2 cellular contexts compared by ENCODE assay signal in the genomic region with DNA sequence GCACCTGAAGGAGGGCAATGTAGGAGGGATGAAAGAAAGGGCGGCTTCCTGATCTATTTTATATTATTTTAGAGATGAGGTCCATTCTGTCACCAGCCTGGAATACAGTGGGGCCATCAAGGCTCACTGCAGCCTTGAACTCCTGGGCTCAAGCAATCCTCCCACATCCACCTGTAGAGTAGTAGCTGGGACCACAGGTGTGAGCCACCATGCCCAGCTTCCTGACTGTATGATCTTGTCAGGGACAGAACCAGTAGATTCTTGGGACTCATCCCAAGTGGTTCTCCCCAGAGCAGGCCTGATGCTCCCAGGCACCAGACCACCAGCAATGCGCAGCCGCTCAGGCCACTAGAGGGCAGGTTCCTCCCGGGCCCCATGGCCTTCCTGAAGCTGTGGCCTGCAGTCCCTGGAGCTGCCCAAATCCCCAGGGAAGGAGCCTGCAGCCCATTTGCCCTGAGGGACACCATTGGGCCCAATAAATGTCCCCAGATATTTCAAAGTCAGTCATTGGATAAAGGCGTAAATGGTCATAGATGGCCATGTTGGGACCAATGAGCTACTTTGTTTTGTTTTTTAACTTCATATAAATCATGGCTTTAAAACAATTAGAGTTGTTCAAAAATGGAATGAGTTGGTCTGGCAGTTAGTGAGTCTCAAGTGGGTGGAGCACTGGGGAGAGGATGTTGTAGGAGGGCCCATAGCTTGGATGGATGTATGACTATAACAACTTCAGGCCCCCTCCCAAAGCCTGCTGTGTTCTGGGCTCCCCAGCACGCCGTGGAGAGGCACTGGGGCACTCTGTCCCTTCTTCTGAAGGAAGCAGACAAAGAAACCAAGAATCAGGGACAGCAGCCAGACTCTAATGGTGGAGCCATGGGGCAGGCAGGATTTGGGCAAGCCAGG.
A peak's percentile ranks its signal among the peaks of the same experiment; 100 is the strongest.
TF ChIP-seq lines count a peak whose summit lies in the region.

No MANE protein-coding gene starts in this region.

TF ChIP-seq in PFSK-1, 5 proteins besides CTCF, POLR2A, EP300 and RAD21 (continued from another document):
- TF ChIP-seq, protein P1, sequence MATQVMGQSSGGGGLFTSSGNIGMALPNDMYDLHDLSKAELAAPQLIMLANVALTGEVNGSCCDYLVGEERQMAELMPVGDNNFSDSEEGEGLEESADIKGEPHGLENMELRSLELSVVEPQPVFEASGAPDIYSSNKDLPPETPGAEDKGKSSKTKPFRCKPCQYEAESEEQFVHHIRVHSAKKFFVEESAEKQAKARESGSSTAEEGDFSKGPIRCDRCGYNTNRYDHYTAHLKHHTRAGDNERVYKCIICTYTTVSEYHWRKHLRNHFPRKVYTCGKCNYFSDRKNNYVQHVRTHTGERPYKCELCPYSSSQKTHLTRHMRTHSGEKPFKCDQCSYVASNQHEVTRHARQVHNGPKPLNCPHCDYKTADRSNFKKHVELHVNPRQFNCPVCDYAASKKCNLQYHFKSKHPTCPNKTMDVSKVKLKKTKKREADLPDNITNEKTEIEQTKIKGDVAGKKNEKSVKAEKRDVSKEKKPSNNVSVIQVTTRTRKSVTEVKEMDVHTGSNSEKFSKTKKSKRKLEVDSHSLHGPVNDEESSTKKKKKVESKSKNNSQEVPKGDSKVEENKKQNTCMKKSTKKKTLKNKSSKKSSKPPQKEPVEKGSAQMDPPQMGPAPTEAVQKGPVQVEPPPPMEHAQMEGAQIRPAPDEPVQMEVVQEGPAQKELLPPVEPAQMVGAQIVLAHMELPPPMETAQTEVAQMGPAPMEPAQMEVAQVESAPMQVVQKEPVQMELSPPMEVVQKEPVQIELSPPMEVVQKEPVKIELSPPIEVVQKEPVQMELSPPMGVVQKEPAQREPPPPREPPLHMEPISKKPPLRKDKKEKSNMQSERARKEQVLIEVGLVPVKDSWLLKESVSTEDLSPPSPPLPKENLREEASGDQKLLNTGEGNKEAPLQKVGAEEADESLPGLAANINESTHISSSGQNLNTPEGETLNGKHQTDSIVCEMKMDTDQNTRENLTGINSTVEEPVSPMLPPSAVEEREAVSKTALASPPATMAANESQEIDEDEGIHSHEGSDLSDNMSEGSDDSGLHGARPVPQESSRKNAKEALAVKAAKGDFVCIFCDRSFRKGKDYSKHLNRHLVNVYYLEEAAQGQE (IDR thresholded peaks at IDR 0.05; ENCODE audit: insufficient read depth in 1 of 2, low read depth in 2 of 2, low read length in 2 of 2) = no peak
- no peak for TF ChIP-seq TAF1 (IDR thresholded peaks at IDR 0.05; ENCODE audit: borderline replicate concordance, insufficient read depth, low read length)
- no peak for TF ChIP-seq POLR2AphosphoS5 (IDR thresholded peaks at IDR 0.05; ENCODE audit: low read depth, low read length)

TF ChIP-seq in K562, 482 proteins besides CTCF, POLR2A, EP300 and RAD21 (continued from another document and continues in another):
- TF ChIP-seq, protein P2, sequence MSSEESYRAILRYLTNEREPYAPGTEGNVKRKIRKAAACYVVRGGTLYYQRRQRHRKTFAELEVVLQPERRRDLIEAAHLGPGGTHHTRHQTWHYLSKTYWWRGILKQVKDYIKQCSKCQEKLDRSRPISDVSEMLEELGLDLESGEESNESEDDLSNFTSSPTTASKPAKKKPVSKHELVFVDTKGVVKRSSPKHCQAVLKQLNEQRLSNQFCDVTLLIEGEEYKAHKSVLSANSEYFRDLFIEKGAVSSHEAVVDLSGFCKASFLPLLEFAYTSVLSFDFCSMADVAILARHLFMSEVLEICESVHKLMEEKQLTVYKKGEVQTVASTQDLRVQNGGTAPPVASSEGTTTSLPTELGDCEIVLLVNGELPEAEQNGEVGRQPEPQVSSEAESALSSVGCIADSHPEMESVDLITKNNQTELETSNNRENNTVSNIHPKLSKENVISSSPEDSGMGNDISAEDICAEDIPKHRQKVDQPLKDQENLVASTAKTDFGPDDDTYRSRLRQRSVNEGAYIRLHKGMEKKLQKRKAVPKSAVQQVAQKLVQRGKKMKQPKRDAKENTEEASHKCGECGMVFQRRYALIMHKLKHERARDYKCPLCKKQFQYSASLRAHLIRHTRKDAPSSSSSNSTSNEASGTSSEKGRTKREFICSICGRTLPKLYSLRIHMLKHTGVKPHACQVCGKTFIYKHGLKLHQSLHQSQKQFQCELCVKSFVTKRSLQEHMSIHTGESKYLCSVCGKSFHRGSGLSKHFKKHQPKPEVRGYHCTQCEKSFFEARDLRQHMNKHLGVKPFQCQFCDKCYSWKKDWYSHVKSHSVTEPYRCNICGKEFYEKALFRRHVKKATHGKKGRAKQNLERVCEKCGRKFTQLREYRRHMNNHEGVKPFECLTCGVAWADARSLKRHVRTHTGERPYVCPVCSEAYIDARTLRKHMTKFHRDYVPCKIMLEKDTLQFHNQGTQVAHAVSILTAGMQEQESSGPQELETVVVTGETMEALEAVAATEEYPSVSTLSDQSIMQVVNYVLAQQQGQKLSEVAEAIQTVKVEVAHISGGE (CRISPR knock-in tag; IDR thresholded peaks at IDR 0.05) = 0 out of 6 replicates have a peak, but pooled peaks of 1 of the 3 experiments have one; percentile 24
- TF ChIP-seq, protein P3, sequence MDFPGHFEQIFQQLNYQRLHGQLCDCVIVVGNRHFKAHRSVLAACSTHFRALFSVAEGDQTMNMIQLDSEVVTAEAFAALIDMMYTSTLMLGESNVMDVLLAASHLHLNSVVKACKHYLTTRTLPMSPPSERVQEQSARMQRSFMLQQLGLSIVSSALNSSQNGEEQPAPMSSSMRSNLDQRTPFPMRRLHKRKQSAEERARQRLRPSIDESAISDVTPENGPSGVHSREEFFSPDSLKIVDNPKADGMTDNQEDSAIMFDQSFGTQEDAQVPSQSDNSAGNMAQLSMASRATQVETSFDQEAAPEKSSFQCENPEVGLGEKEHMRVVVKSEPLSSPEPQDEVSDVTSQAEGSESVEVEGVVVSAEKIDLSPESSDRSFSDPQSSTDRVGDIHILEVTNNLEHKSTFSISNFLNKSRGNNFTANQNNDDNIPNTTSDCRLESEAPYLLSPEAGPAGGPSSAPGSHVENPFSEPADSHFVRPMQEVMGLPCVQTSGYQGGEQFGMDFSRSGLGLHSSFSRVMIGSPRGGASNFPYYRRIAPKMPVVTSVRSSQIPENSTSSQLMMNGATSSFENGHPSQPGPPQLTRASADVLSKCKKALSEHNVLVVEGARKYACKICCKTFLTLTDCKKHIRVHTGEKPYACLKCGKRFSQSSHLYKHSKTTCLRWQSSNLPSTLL (IDR thresholded peaks at IDR 0.05) = no peak
- TF ChIP-seq SMARCC2 (IDR thresholded peaks at IDR 0.05; ENCODE audit: low read depth) (no peak), YY1 (IDR thresholded peaks at IDR 0.05; ENCODE audit: borderline replicate concordance in 1 of 3, control insufficient read depth in 1 of 3, extremely low read depth in 1 of 3, insufficient read depth in 3 of 3, insufficient read length in 1 of 3, insufficient replicate concordance in 2 of 3, low read depth in 1 of 3, low read length in 2 of 3) (peak in 1 of 3 experiments; percentile 17), CTBP1 (IDR thresholded peaks at IDR 0.05; ENCODE audit: borderline replicate concordance) (peak; percentile 55; the same call in 1 of the 2 replicates), JUND (IDR thresholded peaks at IDR 0.05; ENCODE audit: borderline replicate concordance, low read depth, low read length) (0 out of 2 replicates have a peak, but pooled peaks have one; percentile 12), JUND (tag; IDR thresholded peaks at IDR 0.05; ENCODE audit: borderline replicate concordance, low read depth, low read length) (no peak), SRSF3 (IDR thresholded peaks at IDR 0.05; ENCODE audit: insufficient read depth, low read length) (no peak), NRF1 (conservative IDR thresholded peaks at IDR 0.05 in 1 of 2, IDR thresholded peaks at IDR 0.05 in 1 of 2) (peak in 1 of 2 experiments; percentile 45; a peak in 2 of 4 replicates), STAG1 (CRISPR knock-in tag; IDR thresholded peaks at IDR 0.05; ENCODE audit: borderline replicate concordance) (peak; percentile 61; the same call in 1 of the 2 replicates)
- TF ChIP-seq, protein P4, sequence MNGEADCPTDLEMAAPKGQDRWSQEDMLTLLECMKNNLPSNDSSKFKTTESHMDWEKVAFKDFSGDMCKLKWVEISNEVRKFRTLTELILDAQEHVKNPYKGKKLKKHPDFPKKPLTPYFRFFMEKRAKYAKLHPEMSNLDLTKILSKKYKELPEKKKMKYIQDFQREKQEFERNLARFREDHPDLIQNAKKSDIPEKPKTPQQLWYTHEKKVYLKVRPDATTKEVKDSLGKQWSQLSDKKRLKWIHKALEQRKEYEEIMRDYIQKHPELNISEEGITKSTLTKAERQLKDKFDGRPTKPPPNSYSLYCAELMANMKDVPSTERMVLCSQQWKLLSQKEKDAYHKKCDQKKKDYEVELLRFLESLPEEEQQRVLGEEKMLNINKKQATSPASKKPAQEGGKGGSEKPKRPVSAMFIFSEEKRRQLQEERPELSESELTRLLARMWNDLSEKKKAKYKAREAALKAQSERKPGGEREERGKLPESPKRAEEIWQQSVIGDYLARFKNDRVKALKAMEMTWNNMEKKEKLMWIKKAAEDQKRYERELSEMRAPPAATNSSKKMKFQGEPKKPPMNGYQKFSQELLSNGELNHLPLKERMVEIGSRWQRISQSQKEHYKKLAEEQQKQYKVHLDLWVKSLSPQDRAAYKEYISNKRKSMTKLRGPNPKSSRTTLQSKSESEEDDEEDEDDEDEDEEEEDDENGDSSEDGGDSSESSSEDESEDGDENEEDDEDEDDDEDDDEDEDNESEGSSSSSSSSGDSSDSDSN (IDR thresholded peaks at IDR 0.05; ENCODE audit: borderline replicate concordance in 1 of 2, low read depth in 2 of 2, low read length in 2 of 2) = 0 out of 4 replicates have a peak, but pooled peaks of 1 of the 2 experiments have one; percentile 26
- TF ChIP-seq, protein P5, sequence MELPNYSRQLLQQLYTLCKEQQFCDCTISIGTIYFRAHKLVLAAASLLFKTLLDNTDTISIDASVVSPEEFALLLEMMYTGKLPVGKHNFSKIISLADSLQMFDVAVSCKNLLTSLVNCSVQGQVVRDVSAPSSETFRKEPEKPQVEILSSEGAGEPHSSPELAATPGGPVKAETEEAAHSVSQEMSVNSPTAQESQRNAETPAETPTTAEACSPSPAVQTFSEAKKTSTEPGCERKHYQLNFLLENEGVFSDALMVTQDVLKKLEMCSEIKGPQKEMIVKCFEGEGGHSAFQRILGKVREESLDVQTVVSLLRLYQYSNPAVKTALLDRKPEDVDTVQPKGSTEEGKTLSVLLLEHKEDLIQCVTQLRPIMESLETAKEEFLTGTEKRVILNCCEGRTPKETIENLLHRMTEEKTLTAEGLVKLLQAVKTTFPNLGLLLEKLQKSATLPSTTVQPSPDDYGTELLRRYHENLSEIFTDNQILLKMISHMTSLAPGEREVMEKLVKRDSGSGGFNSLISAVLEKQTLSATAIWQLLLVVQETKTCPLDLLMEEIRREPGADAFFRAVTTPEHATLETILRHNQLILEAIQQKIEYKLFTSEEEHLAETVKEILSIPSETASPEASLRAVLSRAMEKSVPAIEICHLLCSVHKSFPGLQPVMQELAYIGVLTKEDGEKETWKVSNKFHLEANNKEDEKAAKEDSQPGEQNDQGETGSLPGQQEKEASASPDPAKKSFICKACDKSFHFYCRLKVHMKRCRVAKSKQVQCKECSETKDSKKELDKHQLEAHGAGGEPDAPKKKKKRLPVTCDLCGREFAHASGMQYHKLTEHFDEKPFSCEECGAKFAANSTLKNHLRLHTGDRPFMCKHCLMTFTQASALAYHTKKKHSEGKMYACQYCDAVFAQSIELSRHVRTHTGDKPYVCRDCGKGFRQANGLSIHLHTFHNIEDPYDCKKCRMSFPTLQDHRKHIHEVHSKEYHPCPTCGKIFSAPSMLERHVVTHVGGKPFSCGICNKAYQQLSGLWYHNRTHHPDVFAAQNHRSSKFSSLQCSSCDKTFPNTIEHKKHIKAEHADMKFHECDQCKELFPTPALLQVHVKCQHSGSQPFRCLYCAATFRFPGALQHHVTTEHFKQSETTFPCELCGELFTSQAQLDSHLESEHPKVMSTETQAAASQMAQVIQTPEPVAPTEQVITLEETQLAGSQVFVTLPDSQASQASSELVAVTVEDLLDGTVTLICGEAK (IDR thresholded peaks at IDR 0.05) = no peak
- TF ChIP-seq, protein P5 (CRISPR knock-in tag; IDR thresholded peaks at IDR 0.05) = peak; percentile 34; the same call in 1 of the 2 replicates
- TF ChIP-seq, protein P6, sequence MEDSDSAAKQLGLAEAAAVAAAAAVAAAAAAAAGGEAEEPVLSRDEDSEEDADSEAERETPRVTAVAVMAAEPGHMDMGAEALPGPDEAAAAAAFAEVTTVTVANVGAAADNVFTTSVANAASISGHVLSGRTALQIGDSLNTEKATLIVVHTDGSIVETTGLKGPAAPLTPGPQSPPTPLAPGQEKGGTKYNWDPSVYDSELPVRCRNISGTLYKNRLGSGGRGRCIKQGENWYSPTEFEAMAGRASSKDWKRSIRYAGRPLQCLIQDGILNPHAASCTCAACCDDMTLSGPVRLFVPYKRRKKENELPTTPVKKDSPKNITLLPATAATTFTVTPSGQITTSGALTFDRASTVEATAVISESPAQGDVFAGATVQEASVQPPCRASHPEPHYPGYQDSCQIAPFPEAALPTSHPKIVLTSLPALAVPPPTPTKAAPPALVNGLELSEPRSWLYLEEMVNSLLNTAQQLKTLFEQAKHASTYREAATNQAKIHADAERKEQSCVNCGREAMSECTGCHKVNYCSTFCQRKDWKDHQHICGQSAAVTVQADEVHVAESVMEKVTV (CRISPR knock-in tag; IDR thresholded peaks at IDR 0.05) = peak; percentile 83
